ENCODE assay signal across 22 cellular contexts in genomic region chr20:44589522-44589921, GRCh38. TPM values are rescaled to one million over a fixed set of nuclear protein-coding genes. Genes with fewer than 3 reads are reported as not detected.
DNase-seq lines count a peak whose midpoint lies in the region; ATAC-seq and TF ChIP-seq lines count a peak whose summit lies in the region.
"Had no signal": no experiment of that assay in that cellular context is flagged by ENCODE, and none has a peak within 500 bp of the region (broad histone marks: within the 10 kb centered on the region; RNA-seq: fewer than 3 reads in every experiment).

No MANE protein-coding gene starts in this region.

- H3K9ac ChIP-seq in Karpas-422 (ENCODE audit: low read length): 0 out of 2 replicates have a peak overlapping the region, but pooled peaks have one; percentile 28
- no peak overlapping the region for H3K9ac ChIP-seq in SU-DHL-6 (ENCODE audit: low read length)
- H3K9ac ChIP-seq in mesenchymal stem cell (ENCODE audit: low read length): no peak overlapping the region
- H3K9ac ChIP-seq in smooth muscle cell (ENCODE audit: low read depth): no peak overlapping the region
- H3K9ac ChIP-seq in neural progenitor cell: no peak overlapping the region
- H3K9ac ChIP-seq: BLaER1 treated with 17β-estradiol and CSF1 and Interleukin-3, amounts not matched to agents 10 nM and 100 nM; GM23248; KMS-11 had no signal

- no peak overlapping the region for H2AK5ac ChIP-seq in mesenchymal stem cell (ENCODE audit: low read length, severe bottlenecking)

- intact Hi-C loops in ovary (cut with DNase I): no loop called here
- intact Hi-C loops in left colon (cut with DNase I, micrococcal nuclease): no loop called here

- H3K27me3 Mint-ChIP-seq in neural progenitor cell (ENCODE audit: insufficient read depth, low read depth): no peaks in the 10 kb centered on the region

- no peak overlapping the region for H2BK5ac ChIP-seq in mesenchymal stem cell (ENCODE audit: low read depth, low read length, poor library complexity, severe bottlenecking)

- no peaks in the 10 kb centered on the region; the same call in 1 of the 2 replicates for H4K20me1 ChIP-seq in Karpas-422 (ENCODE audit: insufficient read depth, low read depth, low read length)
- no peaks in the 10 kb centered on the region for H4K20me1 ChIP-seq in SU-DHL-6 (ENCODE audit: low read depth, low read length)
- peaks cover 27% of the 10 kb centered on the region for H4K20me1 ChIP-seq in smooth muscle cell (ENCODE audit: low read depth)
- peaks cover 3% of the 10 kb centered on the region for H4K20me1 ChIP-seq in neural progenitor cell (ENCODE audit: low read depth)
- H4K20me1 ChIP-seq: BLaER1 treated with 17β-estradiol and CSF1 and Interleukin-3, amounts not matched to agents 10 nM and 100 nM had no signal

- H3K4me1 ChIP-seq in Karpas-422 (ENCODE audit: low read length) (peaks cover 97% of the 10 kb centered on the region), mesenchymal stem cell (ENCODE audit: control insufficient read depth, insufficient read depth, low read depth, low read length) (peaks cover 5% of the 10 kb centered on the region), smooth muscle cell (ENCODE audit: low read depth) (peaks cover 5% of the 10 kb centered on the region), ovary (ENCODE audit: insufficient read depth) (peaks cover 16% of the 10 kb centered on the region), neural progenitor cell (no peaks in the 10 kb centered on the region)

- no peaks in the 10 kb centered on the region for H3K9me3 Mint-ChIP-seq in neural progenitor cell
- H3K9me3 Mint-ChIP-seq: CD4-positive, alpha-beta memory T cell; H9; HFFc6 had no signal

- TF ChIP-seq EP300 in ovary (IDR thresholded peaks at IDR 0.05): no peak

- no peak for TF ChIP-seq POLR2A in ovary (IDR thresholded peaks at IDR 0.05)

- H4K91ac ChIP-seq in mesenchymal stem cell (ENCODE audit: low read length): no peak overlapping the region

- H2AFZ ChIP-seq in Karpas-422 (ENCODE audit: low read length) (no peak overlapping the region), SU-DHL-6 (ENCODE audit: low read depth, low read length, severe bottlenecking) (no peak overlapping the region), mesenchymal stem cell (ENCODE audit: low read depth, low read length) (no peak overlapping the region), smooth muscle cell (ENCODE audit: low read depth) (no peak overlapping the region), neural progenitor cell (replicated peaks) (no peak overlapping the region)
- H2AFZ ChIP-seq: GM23248 had no signal

- H3K36me3 Mint-ChIP-seq in neural progenitor cell: peaks cover 10% of the 10 kb centered on the region
- H3K36me3 Mint-ChIP-seq: CD4-positive, alpha-beta memory T cell had no signal

- H3K14ac ChIP-seq in mesenchymal stem cell (ENCODE audit: low read length in 2 of 2): no peak overlapping the region

- H3K27ac ChIP-seq in Karpas-422 (ENCODE audit: low read length) (peak overlapping the region; percentile 99), SU-DHL-6 (ENCODE audit: low read depth, low read length) (peak overlapping the region; percentile 97; the same call in 1 of the 2 replicates), mesenchymal stem cell (ENCODE audit: low read length, poor library complexity, severe bottlenecking) (peak overlapping the region; percentile 39), smooth muscle cell (ENCODE audit: low read depth) (peak overlapping the region; percentile 9), ovary (no peak overlapping the region), neural progenitor cell (no peak overlapping the region)
- H3K27ac ChIP-seq: BLaER1 treated with 17β-estradiol and CSF1 and Interleukin-3, amounts not matched to agents 10 nM and 100 nM; GM23248; HL-60; KMS-11 had no signal

- no peak overlapping the region for H2BK120ac ChIP-seq in mesenchymal stem cell (ENCODE audit: low read depth, low read length)

- no peak overlapping the region for H3K4me3 Mint-ChIP-seq in neural progenitor cell
- H3K4me3 Mint-ChIP-seq: CD4-positive, alpha-beta memory T cell; H9; HFFc6 had no signal

- H3K36me3 ChIP-seq in Karpas-422 (ENCODE audit: insufficient read depth, low read length) (peaks cover 66% of the 10 kb centered on the region), SU-DHL-6 (ENCODE audit: low read length) (peaks cover 3% of the 10 kb centered on the region), mesenchymal stem cell (ENCODE audit: control insufficient read depth in 1 of 2, insufficient read depth in 2 of 2, low read depth in 1 of 2, low read length in 2 of 2) (peaks cover 14 to 79% of the 10 kb centered on the region in 2 experiments), smooth muscle cell (ENCODE audit: low read depth) (no peaks in the 10 kb centered on the region), ovary (no peaks in the 10 kb centered on the region), neural progenitor cell (no peaks in the 10 kb centered on the region)

- no peak for DNase-seq in Karpas-422
- no peak for DNase-seq in mesenchymal stem cell
- no peak for DNase-seq in smooth muscle cell (lab: John Stamatoyannopoulos, UW; ENCODE audit: unreplicated experiment)
- no peak for DNase-seq in ovary
- no peak for DNase-seq in left colon
- no peak for DNase-seq in neural progenitor cell (ENCODE audit: low spot score)
- DNase-seq in superior temporal gyrus (ENCODE audit: extremely low spot score): no peak
- DNase-seq: ACHN; Caco-2; CD4-positive, alpha-beta memory T cell; DMS 273 treated with DMSO at 0.1 percent for 48 hours; GM23248; H9; HFFc6; MV-4-11; NCI-H226; Right ventricle myocardium superior had no signal

- H3K9me3 ChIP-seq in Karpas-422 (ENCODE audit: low read length): no peaks in the 10 kb centered on the region
- H3K9me3 ChIP-seq in SU-DHL-6 (ENCODE audit: insufficient read depth, low read length): no peaks in the 10 kb centered on the region
- H3K9me3 ChIP-seq in mesenchymal stem cell (ENCODE audit: control insufficient read depth, low read length): no peaks in the 10 kb centered on the region
- no peaks in the 10 kb centered on the region for H3K9me3 ChIP-seq in smooth muscle cell (replicated peaks; ENCODE audit: low read depth)
- no peaks in the 10 kb centered on the region for H3K9me3 ChIP-seq in ovary
- H3K9me3 ChIP-seq in neural progenitor cell (ENCODE audit: low read depth): no peaks in the 10 kb centered on the region
- H3K9me3 ChIP-seq: Caco-2 had no signal

- no peak overlapping the region for H3K27ac Mint-ChIP-seq in neural progenitor cell
- H3K27ac Mint-ChIP-seq: CD4-positive, alpha-beta memory T cell; H9; HFFc6 had no signal

- no peaks in the 10 kb centered on the region for H3K4me1 Mint-ChIP-seq in neural progenitor cell
- H3K4me1 Mint-ChIP-seq: CD4-positive, alpha-beta memory T cell had no signal

- no peaks in the 10 kb centered on the region for H3K27me3 ChIP-seq in Karpas-422 (ENCODE audit: low read length)
- H3K27me3 ChIP-seq in SU-DHL-6 (ENCODE audit: low read length): no peaks in the 10 kb centered on the region
- H3K27me3 ChIP-seq in mesenchymal stem cell (ENCODE audit: control insufficient read depth in 1 of 2, insufficient read depth in 1 of 2, low read length in 2 of 2): no peaks in the 10 kb centered on the region
- H3K27me3 ChIP-seq in smooth muscle cell (ENCODE audit: low read depth): no peaks in the 10 kb centered on the region
- H3K27me3 ChIP-seq in ovary: no peaks in the 10 kb centered on the region
- no peaks in the 10 kb centered on the region for H3K27me3 ChIP-seq in neural progenitor cell
- H3K27me3 ChIP-seq: BLaER1 treated with 17β-estradiol and CSF1 and Interleukin-3, amounts not matched to agents 10 nM and 100 nM had no signal

- H3K79me2 ChIP-seq in Karpas-422 (ENCODE audit: low read length): peaks cover 86% of the 10 kb centered on the region
- peaks cover 24% of the 10 kb centered on the region for H3K79me2 ChIP-seq in SU-DHL-6 (ENCODE audit: insufficient read depth, low read length)
- peaks cover 55% of the 10 kb centered on the region for H3K79me2 ChIP-seq in smooth muscle cell (ENCODE audit: low read depth)
- no peaks in the 10 kb centered on the region for H3K79me2 ChIP-seq in neural progenitor cell (ENCODE audit: low read depth)

- TF ChIP-seq CTCF in SU-DHL-6 (IDR thresholded peaks at IDR 0.05; ENCODE audit: insufficient read depth, low read length, poor library complexity, severe bottlenecking): no peak
- no peak for TF ChIP-seq CTCF in smooth muscle cell (IDR thresholded peaks at IDR 0.05; ENCODE audit: borderline replicate concordance, insufficient read depth, poor library complexity, severe bottlenecking)
- TF ChIP-seq CTCF in ovary (IDR thresholded peaks at IDR 0.05): no peak
- no peak for TF ChIP-seq CTCF in neural progenitor cell (IDR thresholded peaks at IDR 0.05)

- no peak overlapping the region for H3K18ac ChIP-seq in mesenchymal stem cell (ENCODE audit: low read depth in 1 of 2, low read length in 2 of 2)

- H3K79me1 ChIP-seq in mesenchymal stem cell (replicated peaks; ENCODE audit: low read length, poor library complexity, severe bottlenecking): peaks cover 10% of the 10 kb centered on the region

- H3K4me3 ChIP-seq in Karpas-422 (ENCODE audit: low read length) (no peak overlapping the region), SU-DHL-6 (ENCODE audit: insufficient read depth, low read length, poor library complexity, severe bottlenecking) (no peak overlapping the region), mesenchymal stem cell (ENCODE audit: insufficient read depth in 1 of 2, low read depth in 1 of 2, low read length in 2 of 2) (no peak overlapping the region), smooth muscle cell (no peak overlapping the region), ovary (no peak overlapping the region), neural progenitor cell (no peak overlapping the region)
- H3K4me3 ChIP-seq: BLaER1 treated with 17β-estradiol and CSF1 and Interleukin-3, amounts not matched to agents 10 nM and 100 nM; GM12878; GM23248 had no signal

- H3K4me2 ChIP-seq in Karpas-422 (ENCODE audit: low read depth, low read length, poor library complexity, severe bottlenecking) (peak overlapping the region; percentile 42), SU-DHL-6 (ENCODE audit: low read depth, low read length, poor library complexity, severe bottlenecking) (peak overlapping the region; percentile 3), mesenchymal stem cell (ENCODE audit: low read length, poor library complexity, severe bottlenecking) (no peak overlapping the region), smooth muscle cell (no peak overlapping the region), neural progenitor cell (no peak overlapping the region)
- H3K4me2 ChIP-seq: KMS-11 had no signal

- no peak overlapping the region for H4K8ac ChIP-seq in mesenchymal stem cell (ENCODE audit: low read length)

- H2BK15ac ChIP-seq in mesenchymal stem cell (ENCODE audit: low read depth, poor library complexity, severe bottlenecking): no peak overlapping the region

- H3K23ac ChIP-seq in mesenchymal stem cell (ENCODE audit: low read length in 2 of 2): no peak overlapping the region

- ATAC-seq in left colon: no peak
- ATAC-seq: GM12878 had no signal

- H3F3A ChIP-seq in SU-DHL-6 (ENCODE audit: insufficient read depth) (peaks cover 52% of the 10 kb centered on the region), smooth muscle cell (ENCODE audit: low read depth) (no peaks in the 10 kb centered on the region), neural progenitor cell (ENCODE audit: low read depth) (no peaks in the 10 kb centered on the region)

- H3K9me2 ChIP-seq in Karpas-422 (replicated peaks; ENCODE audit: insufficient read depth, low read length) (no peaks in the 10 kb centered on the region), SU-DHL-6 (replicated peaks; ENCODE audit: insufficient read depth, low read length) (no peaks in the 10 kb centered on the region)

- H3K4ac ChIP-seq in mesenchymal stem cell (ENCODE audit: low read depth in 1 of 2, low read length in 2 of 2): no peak overlapping the region

- H2BK12ac ChIP-seq in mesenchymal stem cell (ENCODE audit: low read length in 2 of 2): no peak overlapping the region

- WGBS in mesenchymal stem cell: 74% methylated on average over 2 of the region's 4 CpGs
- 79% methylated on average over 4 of the region's 4 CpGs for WGBS in smooth muscle cell (ENCODE audit: low lambda C conversion rate)
- WGBS in ovary, 3 donors: 64 to 72% (median 66%) methylated on average over 4 of the region's 4 CpGs

RNA-seq across cellular contexts. Expression of gene PKIG, which starts 7.1 kb away (rescaled TPM):
- 261 and 285 TPM in 2 replicates for total RNA-seq in Karpas-422 (2014; rRNA removed; shearing (Covaris generic); ENCODE audit: low replicate concordance)
- polyA plus RNA-seq in mesenchymal stem cell (2013, experiment 1 of 2): 95.4 TPM
- polyA plus RNA-seq in mesenchymal stem cell (2013, experiment 2 of 2): 96.7 TPM
- 81.4 and 86.1 TPM in 2 replicates for total RNA-seq in smooth muscle cell
- 67.5 and 68.9 TPM in 2 replicates for polyA plus RNA-seq in smooth muscle cell
- 100 to 1,000 TPM in 1 of 7 donors, 10 to 100 TPM in 6; 37.0 to 114 (median 49.9) TPM for total RNA-seq in ovary
- 10 to 100 TPM; 46.9 to 74.9 TPM for polyA plus RNA-seq in ovary
- 10 to 100 TPM; 30.9 to 44.7 TPM for total RNA-seq in left colon
- total RNA-seq in neural progenitor cell (ENCODE audit: low replicate concordance): 40.6 and 64.6 TPM in 2 replicates

Comparison
In these comparisons a context has a peak if more than half of its experiments do, and no peak if none do; other contexts are left out.
1. H3K27ac ChIP-seq: peak in Karpas-422 (single experiment), SU-DHL-6 (single experiment), mesenchymal stem cell (single experiment) and smooth muscle cell (single experiment); none in ovary (0 of 2) and neural progenitor cell (single experiment).
2. H3K4me2 ChIP-seq: peak in Karpas-422 (single experiment) and SU-DHL-6 (single experiment); none in mesenchymal stem cell (single experiment), smooth muscle cell (single experiment) and neural progenitor cell (single experiment).